In genomic region chr13:26412961-26413716, GRCh38 we compare ENCODE assay signal across 20 cellular contexts.
"Had no signal": no experiment of that assay in that cellular context is flagged by ENCODE, and none has a peak within 500 bp of the region (broad histone marks: within the 10 kb centered on the region; RNA-seq: fewer than 3 reads in every experiment).

No MANE protein-coding gene starts in this region.

- ATAC-seq: activated naive CD4-positive, alpha-beta T cell treated with anti-CD3 and anti-CD28 coated beads, Interleukin-2, amount 50 U/mL, for 72 hours; activated T-helper 17 cell treated with anti-CD3 and anti-CD28 coated beads, Interleukin-2, amount 50 U/mL, for 72 hours; foreskin keratinocyte; left lobe of liver; lower lobe of right lung; naive thymus-derived CD4-positive, alpha-beta T cell; right lobe of liver; stimulated activated effector memory CD8-positive, alpha-beta T cell treated with anti-CD3 and anti-CD28 coated beads, Interleukin-12 subunit alpha, Interleukin-12 subunit beta, amount 100 ng/mL, for 72 hours; stimulated activated naive CD8-positive, alpha-beta T cell treated with anti-CD3 and anti-CD28 coated beads, Interleukin-15, amount 100 ng/mL, for 72 hours; WTC11 had no signal

- DNase-seq: activated CD8-positive, alpha-beta memory T cell treated with anti-CD3 and anti-CD28 coated beads for 24 hours; activated CD8-positive, alpha-beta memory T cell treated with anti-CD3 and anti-CD28 coated beads, Interleukin-2, amount 50 U/mL, for 4 hours; activated T-cell treated with anti-CD3 and anti-CD28 coated beads, Interleukin-2, amount 50 U/mL, for 24 hours; aorta; caudate nucleus; effector CD4-positive, alpha-beta T cell; foreskin keratinocyte; kidney; lower lobe of right lung; naive thymus-derived CD4-positive, alpha-beta T cell; posterior cingulate gyrus; right lobe of liver; stimulated activated CD4-positive, alpha-beta T cell treated with anti-CD3 and anti-CD28 coated beads, Interleukin-2, amount 100 ng/mL, for 24 hours; stimulated activated naive CD8-positive, alpha-beta T cell treated with anti-CD3 and anti-CD28 coated beads, Interleukin-15, amount 100 ng/mL, for 72 hours; tibial artery had no signal
